In the genomic region with DNA sequence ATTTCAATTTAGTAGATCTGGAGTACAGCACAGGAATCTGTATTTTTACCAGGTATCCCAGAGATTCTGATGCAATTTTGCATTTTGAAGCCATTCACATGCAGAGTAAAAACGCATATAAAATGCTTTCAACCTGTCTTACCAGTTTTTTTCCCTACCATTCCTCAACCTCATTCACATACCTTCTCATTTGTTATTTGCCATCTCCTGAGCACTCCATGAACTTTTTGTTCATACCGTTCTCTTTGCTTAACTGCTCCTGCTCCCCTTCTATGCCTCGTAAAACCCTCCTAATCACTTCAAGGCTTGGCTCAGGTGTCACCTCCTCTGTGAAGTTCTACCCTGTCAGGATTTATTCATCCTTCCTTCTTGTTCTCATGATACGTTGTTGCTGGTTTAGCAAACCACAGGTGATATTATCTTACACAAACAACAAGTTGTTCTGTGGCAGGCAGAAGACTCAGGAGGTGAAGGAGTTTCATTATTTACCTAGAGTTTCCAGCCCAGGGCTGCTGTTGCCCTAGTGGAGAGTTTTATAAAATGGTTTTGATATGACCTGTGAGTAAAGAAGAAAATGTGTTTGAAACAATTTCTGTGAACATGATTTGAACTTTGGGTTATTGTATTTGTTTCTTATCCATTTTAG, we compare ENCODE assay signal across 8 cellular contexts. TPM values are rescaled to one million over a fixed set of nuclear protein-coding genes. Genes with fewer than 3 reads are reported as not detected.
DNase-seq lines count a peak whose midpoint lies in the region; ATAC-seq, FAIRE-seq and TF ChIP-seq lines count a peak whose summit lies in the region.
"Not testable (repeated sequence)": the region's sequence is repeated elsewhere in the genome, so short reads cannot be mapped to it uniquely, and the experiment has no call there.

No MANE protein-coding gene starts in this region.

- not testable (repeated sequence) for H3K36me3 ChIP-seq in CD8-positive, alpha-beta T cell (ENCODE audit: insufficient read depth, low read length); K562 (ENCODE audit: control insufficient read depth, insufficient read depth, low read length); mesendoderm (ENCODE audit: control insufficient read depth, insufficient read depth, low read length); small intestine (ENCODE audit: control insufficient read depth in 2 of 2, insufficient read depth in 2 of 2, low read length in 2 of 2)

- not testable (repeated sequence) for H2BK15ac ChIP-seq in mesendoderm (replicated peaks; ENCODE audit: low read depth)

- H3K27ac ChIP-seq in CD8-positive, alpha-beta T cell (ENCODE audit: low read depth, low read length); K562 (ENCODE audit: extremely low read depth, low read depth, low read length); foreskin keratinocyte; mesendoderm (ENCODE audit: low read depth, low read length); small intestine (ENCODE audit: low read depth in 1 of 2, low read length in 1 of 2): not testable (repeated sequence)

- not testable (repeated sequence) for H3K23ac ChIP-seq in mesendoderm (ENCODE audit: low read length)

- not testable (repeated sequence) for H2AFZ ChIP-seq in K562 (ENCODE audit: low read depth, low read length)

- not testable (repeated sequence) for TF ChIP-seq EP300 in K562 (IDR thresholded peaks at IDR 0.05; ENCODE audit: low read length)

- in situ Hi-C loops in K562 (cut with MboI), result not testable (repeated sequence)

- FAIRE-seq in K562 (lab: Jason Lieb, UNC); small intestine (lab: Jason Lieb, UNC): not testable (repeated sequence)

- not testable (repeated sequence) for TF ChIP-seq POLR2A in K562 (conservative IDR thresholded peaks at IDR 0.05)

- not testable (repeated sequence) for TF ChIP-seq CTCF in CD8-positive, alpha-beta T cell (IDR thresholded peaks at IDR 0.05); activated CD8-positive, alpha-beta T cell treated with anti-CD3 and anti-CD28 coated beads for 36 hours (IDR thresholded peaks at IDR 0.05)
- TF ChIP-seq CTCF in K562 (IDR thresholded peaks at IDR 0.05 in 2 of 3, conservative IDR thresholded peaks at IDR 0.05 in 1 of 3; ENCODE audit: insufficient read depth in 2 of 3, low read depth in 1 of 3, low read length in 3 of 3) (0 out of 6 replicates have a peak, but pooled peaks of 1 of the 3 experiments have one; percentile 16), foreskin keratinocyte (conservative IDR thresholded peaks at IDR 0.05) (peak; percentile 32)

- H3K56ac ChIP-seq in mesendoderm (ENCODE audit: low read length), result peak overlapping the region; percentile 34

- not testable (repeated sequence) for H2BK5ac ChIP-seq in mesendoderm (ENCODE audit: low read length)

- H3K27me3 ChIP-seq in CD8-positive, alpha-beta T cell (ENCODE audit: insufficient read depth, low read length); K562 (ENCODE audit: control insufficient read depth in 2 of 2, insufficient read depth in 2 of 2, low read length in 2 of 2); foreskin keratinocyte; mesendoderm (ENCODE audit: insufficient read depth, low read length, poor library complexity); small intestine (ENCODE audit: control insufficient read depth in 2 of 2, insufficient read depth in 2 of 2, low read length in 2 of 2): not testable (repeated sequence)

- not testable (repeated sequence) for H3K9me3 Mint-ChIP-seq in CD8-positive, alpha-beta T cell; activated CD8-positive, alpha-beta T cell treated with anti-CD3 and anti-CD28 coated beads for 36 hours

- not testable (repeated sequence) for H3K9me1 ChIP-seq in K562 (ENCODE audit: control insufficient read depth, insufficient read depth, low read length)

- not testable (repeated sequence) for TF ChIP-seq RAD21 in K562 (CRISPR knock-in tag; conservative IDR thresholded peaks at IDR 0.05 in 1 of 2, IDR thresholded peaks at IDR 0.05 in 1 of 2)

- H3K4me3 Mint-ChIP-seq in CD8-positive, alpha-beta T cell, result peak overlapping the region; percentile 46
- H3K4me3 Mint-ChIP-seq in activated CD8-positive, alpha-beta T cell treated with anti-CD3 and anti-CD28 coated beads for 36 hours, result not testable (repeated sequence)

- peak in 2 of 7 experiments; percentile 1 to 15 for DNase-seq in CD8-positive, alpha-beta T cell
- DNase-seq in HT-29 (ENCODE audit: low spot score) (peak; percentile 78), NCI-H526 treated with DMSO at 0.1 percent for 48 hours (lab: John Stamatoyannopoulos, UW) (peak; percentile 30), K562 (ENCODE audit: extremely low read depth in 1 of 4, low spot score in 3 of 4) (peak in 1 of 4 experiments; percentile 12), foreskin keratinocyte (peak; percentile 16 to 36), mesendoderm (peak; percentile 47), small intestine (peak; percentile 31)
- peak; percentile 24 for DNase-seq in activated CD8-positive, alpha-beta T cell treated with anti-CD3 and anti-CD28 coated beads for 36 hours

- H4K8ac ChIP-seq in mesendoderm (ENCODE audit: low read depth, low read length), result not testable (repeated sequence)

- not testable (repeated sequence) for H4K20me1 ChIP-seq in K562 (replicated peaks; ENCODE audit: control insufficient read depth, insufficient read depth, low read length)

- H3K4me1 Mint-ChIP-seq in CD8-positive, alpha-beta T cell (ENCODE audit: low read depth), result peaks cover 32% of the 10 kb centered on the region
- peaks cover 26% of the 10 kb centered on the region for H3K4me1 Mint-ChIP-seq in activated CD8-positive, alpha-beta T cell treated with anti-CD3 and anti-CD28 coated beads for 36 hours (ENCODE audit: low read depth)

- peak overlapping the region; percentile 32 for H3K27ac Mint-ChIP-seq in CD8-positive, alpha-beta T cell
- peak overlapping the region; percentile 5 for H3K27ac Mint-ChIP-seq in activated CD8-positive, alpha-beta T cell treated with anti-CD3 and anti-CD28 coated beads for 36 hours

- H4K5ac ChIP-seq in mesendoderm (ENCODE audit: low read length), result not testable (repeated sequence)

- ATAC-seq in CD8-positive, alpha-beta T cell, result peak; percentile 56
- peak; percentile 75 for ATAC-seq in activated CD8-positive, alpha-beta T cell treated with anti-CD3 and anti-CD28 coated beads for 36 hours
- ATAC-seq in K562 (peak; percentile 86), foreskin keratinocyte (peak; percentile 43)

- H3K9ac ChIP-seq in K562 (ENCODE audit: insufficient read depth in 1 of 2, low read depth in 2 of 2, low read length in 2 of 2); mesendoderm (ENCODE audit: low read length): not testable (repeated sequence)

- not testable (repeated sequence) for H3K4me2 ChIP-seq in K562 (ENCODE audit: insufficient read depth, low read length); mesendoderm (ENCODE audit: low read length)

- H3K4me1 ChIP-seq in CD8-positive, alpha-beta T cell (ENCODE audit: insufficient read depth, low read length); K562 (replicated peaks in 1 of 2; ENCODE audit: control insufficient read depth in 2 of 2, insufficient read depth in 2 of 2, low read length in 2 of 2); mesendoderm (ENCODE audit: control insufficient read depth, low read depth, low read length); small intestine (ENCODE audit: control insufficient read depth in 2 of 2, insufficient read depth in 1 of 2, low read depth in 1 of 2, low read length in 1 of 2): not testable (repeated sequence)
- peaks cover 12% of the 10 kb centered on the region for H3K4me1 ChIP-seq in foreskin keratinocyte

- not testable (repeated sequence) for H2AK5ac ChIP-seq in mesendoderm (ENCODE audit: low read length)

- not testable (repeated sequence) for H3K36me3 Mint-ChIP-seq in CD8-positive, alpha-beta T cell; activated CD8-positive, alpha-beta T cell treated with anti-CD3 and anti-CD28 coated beads for 36 hours (ENCODE audit: low read depth)

- H3K4me3 ChIP-seq in CD8-positive, alpha-beta T cell (ENCODE audit: low read depth, low read length); K562; mesendoderm (ENCODE audit: low read length); small intestine (ENCODE audit: low read depth in 1 of 2, low read length in 2 of 2): not testable (repeated sequence)

- not testable (repeated sequence) for H3K9me3 ChIP-seq in CD8-positive, alpha-beta T cell (ENCODE audit: low read length); K562 (replicated peaks; ENCODE audit: control insufficient read depth, insufficient read depth, low read depth, low read length); small intestine (ENCODE audit: control insufficient read depth, low read depth)

- H3K79me2 ChIP-seq in K562 (ENCODE audit: control insufficient read depth, insufficient read depth, low read length); mesendoderm (ENCODE audit: control insufficient read depth, insufficient read depth, low read length): not testable (repeated sequence)

- BruUV-seq in K562 (replicated peaks; lab: Mats Ljungman, UMichigan), result not testable (repeated sequence)

- not testable (repeated sequence) for H3K18ac ChIP-seq in mesendoderm (ENCODE audit: low read length)

- intact Hi-C loops in CD8-positive, alpha-beta T cell (cut with DNase I, micrococcal nuclease); activated CD8-positive, alpha-beta T cell treated with anti-CD3 and anti-CD28 coated beads for 36 hours (cut with micrococcal nuclease); K562 (cut with micrococcal nuclease): not testable (repeated sequence)

- CTCF ChIA-PET in CD8-positive, alpha-beta T cell (lab: Charles Lee); activated CD8-positive, alpha-beta T cell treated with anti-CD3 and anti-CD28 coated beads for 36 hours (lab: Charles Lee); K562 (lab: Yijun Ruan, JAX; ENCODE audit: low intra/inter-chr PET ratio): not testable (repeated sequence)

- WGBS in K562 (ENCODE audit: insufficient coverage, low coverage, missing lambda C conversion rate), result 15% methylated on average over 4 of the region's 4 CpGs
- WGBS in mesendoderm (ENCODE audit: extremely low coverage, insufficient coverage, low lambda C conversion rate), result no CpG with 5 or more reads among the region's 4 CpGs
- WGBS in small intestine, 3 donors, result 20 to 43% (median 31%) methylated on average over 4 of the region's 4 CpGs

- H3K4ac ChIP-seq in mesendoderm (ENCODE audit: low read depth, low read length), result not testable (repeated sequence)

- POLR2A ChIA-PET in CD8-positive, alpha-beta T cell (lab: Charles Lee); activated CD8-positive, alpha-beta T cell treated with anti-CD3 and anti-CD28 coated beads for 36 hours (lab: Charles Lee); K562 (lab: Yijun Ruan, JAX): not testable (repeated sequence)

- not testable (repeated sequence) for H3K27me3 Mint-ChIP-seq in CD8-positive, alpha-beta T cell (ENCODE audit: low read depth); activated CD8-positive, alpha-beta T cell treated with anti-CD3 and anti-CD28 coated beads for 36 hours

- H2BK120ac ChIP-seq in mesendoderm (ENCODE audit: low read depth, low read length), result not testable (repeated sequence)

- H3K79me1 ChIP-seq in mesendoderm (ENCODE audit: low read length), result not testable (repeated sequence)

RNA-seq across cellular contexts. Expression of a gene that starts 31.5 kb away (rescaled TPM):
- 10 to 100 TPM; 11.6 to 12.3 TPM for total RNA-seq in CD8-positive, alpha-beta T cell
- total RNA-seq in HT-29 (2014; rRNA removed; shearing (Covaris generic)), result 13.7 and 18.7 TPM in 2 replicates
- 10 to 100 TPM; 13.0 to 14.1 TPM for total RNA-seq in activated CD8-positive, alpha-beta T cell treated with anti-CD3 and anti-CD28 coated beads for 36 hours
- 182 and 275 TPM in 2 replicates for total RNA-seq in K562 (2011; cell fraction: chromatin; rRNA removed; ENCODE audit: low replicate concordance)
- 62.9 and 69.9 TPM in 2 replicates for total RNA-seq in K562 (2011; cell fraction: nucleolus; rRNA removed)
- total RNA-seq in K562 (2011; cell fraction: nucleoplasm; rRNA removed), result 103 and 122 TPM in 2 replicates
- 6.9 and 7.8 TPM in 2 replicates for total RNA-seq in K562 (2014; rRNA removed)
- total RNA-seq in K562 (2014; rRNA removed; fragmentation: Illumina TruSeq; extraction: Trizol), result 15.3 and 16.9 TPM in 2 replicates
- 12.0 and 16.5 TPM in 2 replicates for total RNA-seq in K562 (2015; rRNA removed; fragmentation: Illumina TruSeq; extraction: Trizol)
- total RNA-seq in K562 (2021), result 15.6 and 17.9 TPM in 2 replicates
- polyA plus RNA-seq in K562 (2011; rRNA removed), result 13.6 and 15.7 TPM in 2 replicates
- polyA plus RNA-seq in K562 (2011; cell fraction: cytosol; rRNA removed), result 14.8 and 18.9 TPM in 2 replicates
- polyA plus RNA-seq in K562 (2011; cell fraction: nucleus; rRNA removed), result 50.2 and 59.9 TPM in 2 replicates
- 3.4 and 5.3 TPM in 2 replicates for polyA plus RNA-seq in K562 (2012)
- 9.7 and 14.0 TPM in 2 replicates for polyA plus RNA-seq in K562 (2014; fragmentation: Illumina TruSeq; extraction: Trizol)
- polyA plus RNA-seq in K562 (2014; fragmentation: Nextera tagmentation; extraction: Ambion mirVana), result 1 to 10 TPM in 1 of 2 experiments, under 1 TPM in 1; 0.73 to 1.1 TPM
- 6.9 and 7.9 TPM in 2 replicates for polyA plus RNA-seq in K562 (2014; rRNA removed)
- polyA minus RNA-seq in K562 (2011; rRNA and poly(A)+ RNA removed), result 110 and 112 TPM in 2 replicates
- 13.2 and 15.7 TPM in 2 replicates for polyA minus RNA-seq in K562 (2011; cell fraction: cytosol; rRNA and poly(A)+ RNA removed)
- polyA minus RNA-seq in K562 (2011; cell fraction: nucleus; rRNA and poly(A)+ RNA removed), result 85.2 and 142 TPM in 2 replicates
- total RNA-seq in foreskin keratinocyte, result 4.6 and 4.7 TPM in 2 replicates
- 0.29 and 0.43 TPM in 2 replicates for polyA plus RNA-seq in foreskin keratinocyte
- 3.2 TPM for polyA plus RNA-seq in mesendoderm (2013, experiment 1 of 2)
- polyA plus RNA-seq in mesendoderm (2013, experiment 2 of 2), result 2.7 TPM
- polyA plus RNA-seq in small intestine, result 10 to 100 TPM in 1 of 3 donors, 1 to 10 TPM in 2; 1.1 to 18.1 (median 4.1) TPM

RNA-seq across cellular contexts. Expression of a gene that starts 38.3 kb away (rescaled TPM):
- under 1 TPM; 0.54 to 0.67 TPM for total RNA-seq in CD8-positive, alpha-beta T cell
- 83.1 and 95.1 TPM in 2 replicates for total RNA-seq in HT-29 (2014; rRNA removed; shearing (Covaris generic))
- 100 to 1,000 TPM in 1 of 2 experiments, 10 to 100 TPM in 1; 99.8 to 102 TPM for total RNA-seq in activated CD8-positive, alpha-beta T cell treated with anti-CD3 and anti-CD28 coated beads for 36 hours
- 49.3 and 60.2 TPM in 2 replicates for total RNA-seq in K562 (2011; cell fraction: chromatin; rRNA removed; ENCODE audit: low replicate concordance)
- total RNA-seq in K562 (2011; cell fraction: nucleolus; rRNA removed), result 52.5 and 54.5 TPM in 2 replicates
- total RNA-seq in K562 (2011; cell fraction: nucleoplasm; rRNA removed), result 53.1 and 59.8 TPM in 2 replicates
- total RNA-seq in K562 (2014; rRNA removed) (98.8 and 112 TPM in 2 replicates), K562 (2014; rRNA removed; fragmentation: Illumina TruSeq; extraction: Trizol) (168 and 186 TPM in 2 replicates), K562 (2015; rRNA removed; fragmentation: Illumina TruSeq; extraction: Trizol) (118 and 125 TPM in 2 replicates), K562 (2021) (91.4 and 94.6 TPM in 2 replicates), foreskin keratinocyte (63.3 and 74.8 TPM in 2 replicates)
- polyA plus RNA-seq in K562 (2011; rRNA removed) (320 and 356 TPM in 2 replicates), K562 (2014; fragmentation: Illumina TruSeq; extraction: Trizol) (197 and 225 TPM in 2 replicates), K562 (2014; fragmentation: Nextera tagmentation; extraction: Ambion mirVana) (100 to 1,000 TPM; 388 to 438 TPM), K562 (2014; rRNA removed) (168 and 181 TPM in 2 replicates), foreskin keratinocyte (72.2 and 93.7 TPM in 2 replicates), small intestine (10 to 100 TPM in 1 of 3 donors, 1 to 10 TPM in 2; 9.2 to 39.5 (median 9.4) TPM)
- polyA plus RNA-seq in K562 (2011; cell fraction: cytosol; rRNA removed), result 216 and 296 TPM in 2 replicates
- polyA plus RNA-seq in K562 (2011; cell fraction: nucleus; rRNA removed), result 130 and 199 TPM in 2 replicates
- polyA plus RNA-seq in K562 (2012), result 117 and 137 TPM in 2 replicates
- 137 and 150 TPM in 2 replicates for polyA minus RNA-seq in K562 (2011; rRNA and poly(A)+ RNA removed)
- 51.0 and 60.2 TPM in 2 replicates for polyA minus RNA-seq in K562 (2011; cell fraction: cytosol; rRNA and poly(A)+ RNA removed)
- 35.4 and 57.3 TPM in 2 replicates for polyA minus RNA-seq in K562 (2011; cell fraction: nucleus; rRNA and poly(A)+ RNA removed)
- 87.5 TPM for polyA plus RNA-seq in mesendoderm (2013, experiment 1 of 2)
- 91.3 TPM for polyA plus RNA-seq in mesendoderm (2013, experiment 2 of 2)

Comparison
In these comparisons a context has a peak if more than half of its experiments do, and no peak if none do; other contexts are left out.
1. RNA of a gene that starts 38.3 kb away (total RNA-seq): 49.3 to 186 TPM in K562, 99.8 to 102 TPM in activated CD8-positive, alpha-beta T cell treated with anti-CD3 and anti-CD28 coated beads for 36 hours, 83.1 to 95.1 TPM in HT-29 and 63.3 to 74.8 TPM in foreskin keratinocyte; 0.54 to 0.67 TPM in CD8-positive, alpha-beta T cell; every median in the first group is over 10 times any median in the second.
2. Peak in every context shown above with its lines, with median percentiles within 50 percentile points of each other: ATAC-seq.